Comparison of ENCODE assay signal across 17 cellular contexts in the genomic region with DNA sequence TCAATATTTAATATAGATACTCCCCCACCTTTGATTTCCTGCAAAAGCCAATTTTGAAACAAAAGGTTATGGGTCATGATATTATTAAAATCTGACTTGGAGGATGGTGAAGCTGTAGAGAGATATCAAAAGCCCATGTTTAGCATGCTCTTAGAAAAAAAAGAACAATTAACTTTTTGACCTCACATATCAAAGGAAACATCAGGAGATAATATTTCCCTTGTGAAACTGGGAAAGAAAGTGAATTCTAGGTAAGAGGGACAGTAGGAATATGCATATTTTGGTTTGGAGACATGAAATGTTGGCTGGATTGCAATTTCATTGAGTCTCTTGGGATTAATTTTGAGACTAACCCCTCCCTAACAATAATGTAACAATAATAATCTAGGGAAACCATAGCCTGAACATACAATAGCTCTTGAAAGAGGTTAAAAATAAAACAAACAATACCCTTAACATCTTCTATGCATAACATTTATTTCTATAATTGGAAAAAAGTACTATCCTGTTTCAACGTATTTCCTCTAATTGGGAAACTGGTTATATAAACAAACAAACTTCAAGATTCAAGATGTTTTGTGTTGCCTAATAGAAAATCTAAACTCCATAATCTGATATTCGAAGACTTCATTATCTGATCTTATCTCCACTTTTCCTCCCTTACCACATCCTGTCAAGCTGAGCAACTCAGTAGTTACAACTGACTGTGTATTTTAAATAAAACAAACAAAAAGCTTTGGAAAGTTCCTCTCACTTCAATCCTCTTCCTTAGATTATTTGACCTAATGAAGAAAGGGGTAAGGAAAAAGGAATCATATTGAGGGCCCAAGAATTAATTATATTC. TPM values are rescaled to one million over a fixed set of nuclear protein-coding genes. Genes with fewer than 3 reads are reported as not detected.
DNase-seq lines count a peak whose midpoint lies in the region; TF ChIP-seq lines count a peak whose summit lies in the region.
"Had no signal": no experiment of that assay in that cellular context is flagged by ENCODE, and none has a peak within 500 bp of the region (broad histone marks: within the 10 kb centered on the region; RNA-seq: fewer than 3 reads in every experiment).

No MANE protein-coding gene starts in this region.

- no peak for TF ChIP-seq POLR2A in stomach (IDR thresholded peaks at IDR 0.05)

- 33 to 48% (median 36%) methylated on average over 2 of the region's 2 CpGs for WGBS in stomach, 5 donors

- no peaks in the 10 kb centered on the region for H3K27me3 ChIP-seq in BJ (ENCODE audit: control insufficient read depth, insufficient read depth, low read length)
- no peaks in the 10 kb centered on the region for H3K27me3 ChIP-seq in adipocyte (replicated peaks; ENCODE audit: control insufficient read depth, insufficient read depth, low read length)
- no peaks in the 10 kb centered on the region for H3K27me3 ChIP-seq in stomach
- H3K27me3 ChIP-seq: MG63 had no signal

- H3K36me3 ChIP-seq in BJ (ENCODE audit: control insufficient read depth, insufficient read depth, low read length) (no peaks in the 10 kb centered on the region), adipocyte (ENCODE audit: control insufficient read depth, insufficient read depth, low read length, severe bottlenecking) (no peaks in the 10 kb centered on the region), stomach (no peaks in the 10 kb centered on the region)
- H3K36me3 ChIP-seq: MG63, thoracic aorta had no signal

- POLR2A ChIA-PET in BJ (lab: Charles Lee) = interaction anchor here (0.6 kb wide), 1 partner anchor 13 kb away, joined by 3 read pairs; no protein-coding TSS in a partner anchor

- no peak for TF ChIP-seq EP300 in stomach (IDR thresholded peaks at IDR 0.05)

- TF ChIP-seq CTCF in BJ (IDR thresholded peaks at IDR 0.05; ENCODE audit: insufficient read depth, low read depth, low read length) (no peak), stomach (IDR thresholded peaks at IDR 0.05) (no peak)

- no peak overlapping the region for H3K27ac ChIP-seq in stomach
- H3K27ac ChIP-seq: HL-60, thoracic aorta had no signal

- H3K9ac ChIP-seq in adipocyte (ENCODE audit: low read length) = no peak overlapping the region

- H3K9me3 ChIP-seq in adipocyte (ENCODE audit: control insufficient read depth, low read length) (no peaks in the 10 kb centered on the region), stomach (no peaks in the 10 kb centered on the region)
- H3K9me3 ChIP-seq: MG63, thoracic aorta had no signal

- intact Hi-C loops in stomach (cut with DNase I; ENCODE audit: low total_unique reads) = no loop called here

- CTCF ChIA-PET in BJ (lab: Yijun Ruan, JAX) = interaction anchor here (1.1 kb wide), 1 partner anchor 205 kb away, joined by 3 read pairs; no protein-coding TSS in a partner anchor

- no peaks in the 10 kb centered on the region for H3K4me1 ChIP-seq in adipocyte (ENCODE audit: control insufficient read depth, insufficient read depth, low read length)
- H3K4me1 ChIP-seq in stomach = no peaks in the 10 kb centered on the region

- DNase-seq in BJ (ENCODE audit: low read depth) (peak; percentile 31), HT1080 (ENCODE audit: low read depth) (peak; percentile 29), adipocyte (ENCODE audit: low read depth) (peak; percentile 67), iris pigment epithelial cell (ENCODE audit: low read depth) (peak; percentile 70), putamen (ENCODE audit: low spot score) (no peak), activated gamma-delta T cell (lab: John Stamatoyannopoulos, UW) (no peak), stomach (no peak), COR-L47 (lab: John Stamatoyannopoulos, UW) (no peak)
- DNase-seq: activated CD8-positive, alpha-beta memory T cell treated with anti-CD3 and anti-CD28 coated beads, Interleukin-2, amount 10 ng/mL, durations not matched to agents 7 days and 5 days; activated naive CD4-positive, alpha-beta T cell treated with anti-CD3 and anti-CD28 coated beads, Interleukin-2, amount 50 U/mL, for 16 hours; head of caudate nucleus; MG63; NCI-H82 had no signal

- H3K4me3 ChIP-seq in BJ (ENCODE audit: low read depth, low read length) = no peak overlapping the region
- no peak overlapping the region for H3K4me3 ChIP-seq in adipocyte (ENCODE audit: low read length)
- no peak overlapping the region for H3K4me3 ChIP-seq in stomach
- H3K4me3 ChIP-seq: MG63, thoracic aorta had no signal

RNA-seq across cellular contexts. Expression of a gene that starts 14.8 kb away (rescaled TPM):
- polyA plus RNA-seq in BJ (2011; rRNA removed) (1.3 TPM in 2 replicates), stomach (under 1 TPM; 0.03 to 0.15 (median 0.12) TPM)
- 1.4 and 1.5 TPM in 2 replicates for polyA minus RNA-seq in BJ (2011; rRNA and poly(A)+ RNA removed)
- not detected in 2 replicates for total RNA-seq in HT1080 (2014; rRNA removed; shearing (Covaris generic))
- polyA plus RNA-seq in HT1080 (2015; cell fraction: cytosol; rRNA removed) = not detected in 2 replicates
- not detected in 2 replicates for polyA plus RNA-seq in HT1080 (2015; cell fraction: nucleus; rRNA removed)
- 1 to 10 TPM in 2 of 5 donors, not detected in 3; 1.0 to 7.0 TPM for total RNA-seq in stomach
- total RNA-seq: activated CD8-positive, alpha-beta memory T cell treated with anti-CD3 and anti-CD28 coated beads, Interleukin-2, amount 10 ng/mL, durations not matched to agents 7 days and 5 days; SK-MEL-5 had no signal
- polyA plus RNA-seq: CD14-positive monocyte had no signal

Comparison
In these comparisons a context has a peak if more than half of its experiments do, and no peak if none do; other contexts are left out.
1. DNase-seq: peak in BJ (single experiment), HT1080 (single experiment), adipocyte (single experiment) and iris pigment epithelial cell (single experiment); none in putamen (single experiment), activated gamma-delta T cell (single experiment), stomach (single experiment) and COR-L47 (single experiment).